ENCODE assay signal across 14 cellular contexts in the genomic region with DNA sequence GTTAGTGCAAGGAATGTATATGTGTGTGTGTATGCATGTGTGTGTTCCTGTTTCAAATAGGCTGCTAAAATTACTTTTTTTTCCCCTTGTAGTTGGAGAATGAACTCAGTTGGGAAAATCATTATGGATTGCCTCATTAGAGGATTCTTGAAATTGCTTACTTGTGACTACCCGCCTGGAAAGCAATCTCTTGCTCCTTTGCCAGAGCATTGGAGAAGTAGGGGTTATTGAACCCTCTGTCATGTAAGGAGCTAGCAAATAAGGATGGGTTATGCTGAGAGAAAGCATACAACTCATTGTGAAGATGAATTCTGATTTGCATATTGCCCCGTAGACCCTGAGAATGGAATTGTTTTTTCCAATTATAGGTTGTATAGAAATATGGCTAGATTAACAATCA.
DNase-seq lines count a peak whose midpoint lies in the region; FAIRE-seq and TF ChIP-seq lines count a peak whose summit lies in the region.
"Had no signal": no experiment of that assay in that cellular context is flagged by ENCODE, and none has a peak within 500 bp of the region (broad histone marks: within the 10 kb centered on the region; RNA-seq: fewer than 3 reads in every experiment).

No MANE protein-coding gene starts in this region.

- DNase-seq in NCI-H69 (lab: John Stamatoyannopoulos, UW) = peak; percentile 7
- DNase-seq in astrocyte of the hippocampus (ENCODE audit: low read depth, low spot score) = peak; percentile 33
- DNase-seq in hepatic stellate cell (ENCODE audit: low spot score) = peak; percentile 2
- peak; percentile 39 for DNase-seq in retinal pigment epithelial cell (ENCODE audit: low read depth)
- DNase-seq in epidermal melanocyte (ENCODE audit: insufficient read length, low spot score) = no peak
- no peak for DNase-seq in SKM-1 treated with dmso at 0.1 percent for 144 hours (lab: John Stamatoyannopoulos, UW; ENCODE audit: unreplicated experiment)
- DNase-seq in H54 (ENCODE audit: insufficient read length, low spot score) = no peak
- DNase-seq: C1 segment of cervical spinal cord; Calu3; CD4-positive, alpha-beta T cell; DMS79; GOT3 had no signal

- no peak for TF ChIP-seq POLR2A in H54 (IDR thresholded peaks at IDR 0.05; ENCODE audit: low read depth, low read length)

- H3K4me3 ChIP-seq in retinal pigment epithelial cell (ENCODE audit: low read length) = no peak overlapping the region
- H3K4me3 ChIP-seq: HAP-1 had no signal

- FAIRE-seq in H54 (lab: Jason Lieb, UNC) = no peak
- FAIRE-seq: GM12892 had no signal

- no peak for TF ChIP-seq CTCF in retinal pigment epithelial cell (conservative IDR thresholded peaks at IDR 0.05; ENCODE audit: low read depth, low read length)

Comparison
In these comparisons a context has a peak if more than half of its experiments do, and no peak if none do; other contexts are left out.
1. DNase-seq: peak in NCI-H69 (single experiment), astrocyte of the hippocampus (single experiment), hepatic stellate cell (single experiment) and retinal pigment epithelial cell (single experiment); none in epidermal melanocyte (single experiment), SKM-1 treated with dmso at 0.1 percent for 144 hours (single experiment) and H54 (single experiment).